14 cellular contexts compared by ENCODE assay signal in the genomic region with DNA sequence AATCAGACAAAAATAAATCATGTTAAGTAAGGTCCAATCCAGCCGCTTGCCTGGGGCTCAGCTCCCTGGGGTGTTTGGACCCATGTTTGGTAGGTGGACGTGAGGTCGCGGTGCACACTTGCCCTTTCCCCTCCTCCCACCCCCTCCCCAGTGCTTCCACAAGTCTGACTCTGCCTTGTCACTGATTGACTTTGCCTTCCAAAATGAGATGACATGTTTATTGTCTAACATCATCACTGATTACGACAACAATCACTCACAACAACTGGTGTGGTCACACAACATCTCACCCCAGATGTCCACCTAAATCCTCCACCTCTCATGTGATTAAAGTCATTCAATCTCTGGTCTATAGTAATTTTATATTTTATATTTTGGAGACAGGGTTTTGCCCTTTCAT. TPM values are rescaled to one million over a fixed set of nuclear protein-coding genes. Genes with fewer than 3 reads are reported as not detected.
A peak's percentile ranks its signal among the peaks of the same experiment; 100 is the strongest.
DNase-seq lines count a peak whose midpoint lies in the region; ATAC-seq, FAIRE-seq and TF ChIP-seq lines count a peak whose summit lies in the region.
"Had no signal": no experiment of that assay in that cellular context is flagged by ENCODE, and none has a peak within 500 bp of the region (broad histone marks: within the 10 kb centered on the region; RNA-seq: fewer than 3 reads in every experiment).

No MANE protein-coding gene starts in this region.

- H3K79me2 ChIP-seq in KMS-11 (ENCODE audit: insufficient read depth, low read depth) (no peaks in the 10 kb centered on the region), astrocyte (ENCODE audit: insufficient read depth, low read length) (no peaks in the 10 kb centered on the region)

- no peaks in the 10 kb centered on the region for H3K27me3 ChIP-seq in KMS-11 (ENCODE audit: insufficient read depth, low read depth)
- no peaks in the 10 kb centered on the region for H3K27me3 ChIP-seq in astrocyte (ENCODE audit: insufficient read depth, low read length)
- H3K27me3 ChIP-seq in lower lobe of right lung (ENCODE audit: low read depth), result no peaks in the 10 kb centered on the region
- H3K27me3 ChIP-seq in tibial artery, result no peaks in the 10 kb centered on the region

- H3K4me2 ChIP-seq in KMS-11 (peak overlapping the region; percentile 87), astrocyte (ENCODE audit: low read length) (no peak overlapping the region)

- intact Hi-C loops in lower lobe of right lung (cut with DNase I) (no loop called here), tibial artery (cut with DNase I; ENCODE audit: low total_unique reads) (no loop called here)

- no peak for FAIRE-seq in astrocyte (lab: Jason Lieb, UNC)

- H2AFZ ChIP-seq in KMS-11 (ENCODE audit: low read depth) (no peak overlapping the region), astrocyte (ENCODE audit: low read depth, low read length) (no peak overlapping the region)

- ATAC-seq in lower lobe of right lung, result no peak
- ATAC-seq: CD8-positive, alpha-beta T cell had no signal

- H3K4me3 ChIP-seq in KMS-11 (IDR thresholded peaks at IDR 0.05; ENCODE audit: insufficient read depth, low read depth, low read length) (no peak overlapping the region), astrocyte (ENCODE audit: insufficient read depth, low read depth, low read length) (no peak overlapping the region), lower lobe of right lung (no peak overlapping the region), tibial artery (no peak overlapping the region)

- H3K36me3 ChIP-seq in KMS-11 (ENCODE audit: insufficient read depth) (no peaks in the 10 kb centered on the region), astrocyte (ENCODE audit: insufficient read depth, low read length) (no peaks in the 10 kb centered on the region), lower lobe of right lung (no peaks in the 10 kb centered on the region), tibial artery (peaks cover 0 to 7% (median 5%) of the 10 kb centered on the region in 3 donors)

- H3K9me3 Mint-ChIP-seq in astrocyte (ENCODE audit: unreplicated experiment), result no peaks in the 10 kb centered on the region
- H3K9me3 Mint-ChIP-seq: activated T-helper 1 cell treated with anti-CD3 and anti-CD28 coated beads, Interleukin-12 subunit alpha, Interleukin-12 subunit beta, Interleukin-2, Interleukin-4 antibody, amounts not matched to agents 30 ng/mL and 10 ng/mL and 1 ng/mL, durations not matched to agents 14 hours and 24 hours and 36 hours; CD8-positive, alpha-beta T cell had no signal

- H3K9ac ChIP-seq in KMS-11, result peak overlapping the region; percentile 38; the same call in 1 of the 2 replicates
- H3K9ac ChIP-seq in astrocyte (ENCODE audit: low read length), result peak overlapping the region; percentile 80

- TF ChIP-seq CTCF in KMS-11 (conservative IDR thresholded peaks at IDR 0.05; ENCODE audit: low read depth, low read length), result no peak
- no peak for TF ChIP-seq CTCF in astrocyte (IDR thresholded peaks at IDR 0.05; ENCODE audit: insufficient read depth, low read depth, low read length)
- TF ChIP-seq CTCF in lower lobe of right lung (IDR thresholded peaks at IDR 0.05), result no peak
- no peak for TF ChIP-seq CTCF in tibial artery (IDR thresholded peaks at IDR 0.05)

- peaks cover 48% of the 10 kb centered on the region for H3K4me1 Mint-ChIP-seq in astrocyte (ENCODE audit: low read depth, unreplicated experiment)

- peak overlapping the region; percentile 97 for H3K27ac Mint-ChIP-seq in astrocyte (ENCODE audit: unreplicated experiment)
- H3K27ac Mint-ChIP-seq: activated CD4-positive, alpha-beta memory T cell treated with anti-CD3 and anti-CD28 coated beads for 36 hours; activated T-helper 1 cell treated with anti-CD3 and anti-CD28 coated beads, Interleukin-12 subunit alpha, Interleukin-12 subunit beta, Interleukin-2, Interleukin-4 antibody, amounts not matched to agents 30 ng/mL and 10 ng/mL and 1 ng/mL, durations not matched to agents 14 hours and 24 hours and 36 hours; CD8-positive, alpha-beta T cell had no signal

- peak overlapping the region; percentile 74; the same call in 1 of the 2 replicates for H3K27ac ChIP-seq in KMS-11
- peak overlapping the region; percentile 98 for H3K27ac ChIP-seq in astrocyte (ENCODE audit: low read depth, low read length)
- H3K27ac ChIP-seq in lower lobe of right lung, result peak overlapping the region; percentile 2
- peak overlapping the region; percentile 46 to 50 for H3K27ac ChIP-seq in tibial artery

- DNase-seq in astrocyte (ENCODE audit: low read depth), result no peak
- no peak for DNase-seq in lower lobe of right lung
- no peak for DNase-seq in tibial artery
- no peak for DNase-seq in DMS 273 treated with DMSO at 0.1 percent for 48 hours (lab: John Stamatoyannopoulos, UW)
- no peak for DNase-seq in stimulated activated CD8-positive, alpha-beta memory T cell treated with anti-CD3 and anti-CD28 coated beads, Interleukin-4, amount 100 ng/mL, for 48 hours
- no peak for DNase-seq in NCI-H1930 (lab: John Stamatoyannopoulos, UW)
- DNase-seq: activated CD4-positive, alpha-beta memory T cell treated with anti-CD3 and anti-CD28 coated beads for 36 hours; amygdala; CD8-positive, alpha-beta T cell; NCI-H1694; NCI-H446 treated with DMSO at 0.1 percent for 48 hours; SIG-M5 had no signal

- H4K20me1 ChIP-seq in KMS-11 (ENCODE audit: insufficient read depth) (no peaks in the 10 kb centered on the region), astrocyte (ENCODE audit: insufficient read depth, low read length) (no peaks in the 10 kb centered on the region)

- H3K4me1 ChIP-seq in KMS-11 (ENCODE audit: low read depth, poor library complexity, severe bottlenecking) (peaks cover 58% of the 10 kb centered on the region), astrocyte (ENCODE audit: insufficient read depth, low read length) (peaks cover 33% of the 10 kb centered on the region), lower lobe of right lung (peaks cover 39% of the 10 kb centered on the region), tibial artery (peaks cover 0 to 37% (median 18%) of the 10 kb centered on the region in 4 donors)

- H3K27me3 Mint-ChIP-seq in astrocyte (ENCODE audit: low read depth, unreplicated experiment), result no peaks in the 10 kb centered on the region

- H3K9me3 ChIP-seq in astrocyte (ENCODE audit: insufficient read depth, low read depth, low read length) (no peaks in the 10 kb centered on the region), lower lobe of right lung (peaks cover 5% of the 10 kb centered on the region), tibial artery (peaks cover 0 to 6% (median 0%) of the 10 kb centered on the region in 3 donors)

- no peak overlapping the region for H3K4me3 Mint-ChIP-seq in astrocyte (ENCODE audit: unreplicated experiment)
- H3K4me3 Mint-ChIP-seq: activated CD4-positive, alpha-beta memory T cell treated with anti-CD3 and anti-CD28 coated beads for 36 hours; activated T-helper 1 cell treated with anti-CD3 and anti-CD28 coated beads, Interleukin-12 subunit alpha, Interleukin-12 subunit beta, Interleukin-2, Interleukin-4 antibody, amounts not matched to agents 30 ng/mL and 10 ng/mL and 1 ng/mL, durations not matched to agents 14 hours and 24 hours and 36 hours; CD8-positive, alpha-beta T cell had no signal

- H3K36me3 Mint-ChIP-seq in astrocyte (ENCODE audit: low read depth, unreplicated experiment), result peaks cover 11% of the 10 kb centered on the region
- H3K36me3 Mint-ChIP-seq: activated CD4-positive, alpha-beta memory T cell treated with anti-CD3 and anti-CD28 coated beads for 36 hours; CD8-positive, alpha-beta T cell had no signal

RNA-seq across cellular contexts. Expression of a gene that starts 56.2 kb away (rescaled TPM):
- 21.2 and 22.8 TPM in 2 replicates for total RNA-seq in astrocyte
- total RNA-seq in lower lobe of right lung, result 101 TPM
- total RNA-seq: activated CD4-positive, alpha-beta memory T cell treated with anti-CD3 and anti-CD28 coated beads for 36 hours; activated T-helper 1 cell treated with anti-CD3 and anti-CD28 coated beads, Interleukin-12 subunit alpha, Interleukin-12 subunit beta, Interleukin-2, Interleukin-4 antibody, amounts not matched to agents 30 ng/mL and 10 ng/mL and 1 ng/mL, durations not matched to agents 14 hours and 24 hours and 36 hours; CD8-positive, alpha-beta T cell had no signal

Comparison
In these comparisons a context has a peak if more than half of its experiments do, and no peak if none do; other contexts are left out.
1. H3K27ac ChIP-seq: peak in every context shown above with its lines; median percentile 98 in astrocyte; 74 in KMS-11; 48 in tibial artery; 2 in lower lobe of right lung.